Comparison of ENCODE assay signal across 8 cellular contexts in the genomic region with DNA sequence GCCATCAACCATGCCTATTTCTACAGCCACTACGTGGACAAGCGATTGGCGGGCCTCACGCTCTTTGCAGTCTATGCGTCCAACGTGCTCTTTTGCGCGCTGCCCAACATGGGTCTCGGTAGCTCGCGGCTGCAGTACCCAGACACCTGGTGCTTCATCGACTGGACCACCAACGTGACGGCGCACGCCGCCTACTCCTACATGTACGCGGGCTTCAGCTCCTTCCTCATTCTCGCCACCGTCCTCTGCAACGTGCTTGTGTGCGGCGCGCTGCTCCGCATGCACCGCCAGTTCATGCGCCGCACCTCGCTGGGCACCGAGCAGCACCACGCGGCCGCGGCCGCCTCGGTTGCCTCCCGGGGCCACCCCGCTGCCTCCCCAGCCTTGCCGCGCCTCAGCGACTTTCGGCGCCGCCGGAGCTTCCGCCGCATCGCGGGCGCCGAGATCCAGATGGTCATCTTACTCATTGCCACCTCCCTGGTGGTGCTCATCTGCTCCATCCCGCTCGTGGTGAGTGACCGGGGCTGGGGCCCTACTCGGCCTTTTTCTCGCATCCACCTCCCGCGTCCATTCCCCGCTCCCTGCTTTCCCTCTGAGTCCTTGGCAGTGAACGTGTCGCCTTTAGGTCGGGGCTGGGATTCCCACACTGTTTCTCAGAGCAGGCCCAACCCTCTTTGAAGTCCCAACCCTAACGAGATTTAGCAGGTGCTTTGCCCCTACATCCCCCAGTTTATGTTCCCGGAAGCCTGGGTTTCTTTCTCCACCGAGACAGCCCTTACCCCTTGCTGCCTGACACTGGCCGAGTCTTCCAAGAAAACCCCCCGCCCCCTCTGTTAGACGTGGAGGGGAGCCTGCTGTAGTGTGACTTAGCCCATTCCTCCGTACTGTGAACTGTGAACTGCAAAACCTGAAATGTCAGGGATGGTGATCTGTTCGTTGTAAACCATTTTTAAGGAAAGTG. TPM values are rescaled to one million over a fixed set of nuclear protein-coding genes. Genes with fewer than 3 reads are reported as not detected.
DNase-seq lines count a peak whose midpoint lies in the region; ATAC-seq, FAIRE-seq and TF ChIP-seq lines count a peak whose summit lies in the region.

No MANE protein-coding gene starts in this region.

- no peaks in the 10 kb centered on the region for H3K9me3 Mint-ChIP-seq in stimulated activated naive B cell treated with anti-CD40 and anti-IgM and Interleukin-4, amounts not matched to agents 10 μg/mL and 1 μg/mL and 100 μg/mL, for 72 hours

- H3K4me3 ChIP-seq in cardiac fibroblast (replicated peaks in 1 of 2; ENCODE audit: low read depth in 2 of 2, low read length in 2 of 2), result peak overlapping the region; percentile 71 to 86
- H3K4me3 ChIP-seq in left lung, result peak overlapping the region; percentile 61 to 78

- peaks cover 13 to 65% of the 10 kb centered on the region in 2 donors for H3K4me1 ChIP-seq in left lung

- H3K4me1 Mint-ChIP-seq in stimulated activated naive B cell treated with anti-CD40 and anti-IgM and Interleukin-4, amounts not matched to agents 10 μg/mL and 1 μg/mL and 100 μg/mL, for 72 hours, result peaks cover 15 to 65% of the 10 kb centered on the region in 2 donors

- intact Hi-C loops in left lung (cut with DNase I), result no loop called here

- ATAC-seq in GM21576 (IDR thresholded peaks at IDR 0.05; ENCODE audit: unreplicated experiment) (peak; percentile 18), left lung (no peak)
- ATAC-seq in stimulated activated naive B cell treated with anti-CD40 and anti-IgM and Interleukin-4, amounts not matched to agents 10 μg/mL and 1 μg/mL and 100 μg/mL, for 72 hours (replicated peaks), result peak; percentile 12 to 20

- no peak for FAIRE-seq in GM19239 (lab: Jason Lieb, UNC)

- TF ChIP-seq POLR2A in Raji (IDR thresholded peaks at IDR 0.05; ENCODE audit: insufficient read depth, low read depth, low read length), result 0 out of 2 replicates have a peak, but pooled peaks have one; percentile 25

- H3K4me3 Mint-ChIP-seq in stimulated activated naive B cell treated with anti-CD40 and anti-IgM and Interleukin-4, amounts not matched to agents 10 μg/mL and 1 μg/mL and 100 μg/mL, for 72 hours, result peak overlapping the region; percentile 97 to 98

- H3K9me3 ChIP-seq in left lung, result no peaks in the 10 kb centered on the region

- peaks cover 38 to 61% of the 10 kb centered on the region in 2 donors for H3K36me3 Mint-ChIP-seq in stimulated activated naive B cell treated with anti-CD40 and anti-IgM and Interleukin-4, amounts not matched to agents 10 μg/mL and 1 μg/mL and 100 μg/mL, for 72 hours

- no peak for TF ChIP-seq CTCF in cardiac fibroblast (IDR thresholded peaks at IDR 0.05; ENCODE audit: low read depth, low read length)
- no peak for TF ChIP-seq CTCF in left lung (IDR thresholded peaks at IDR 0.05)

- peaks cover 0 to 16% of the 10 kb centered on the region in 2 donors for H3K36me3 ChIP-seq in left lung

- peak overlapping the region; percentile 97 for H3K27ac Mint-ChIP-seq in stimulated activated naive B cell treated with anti-CD40 and anti-IgM and Interleukin-4, amounts not matched to agents 10 μg/mL and 1 μg/mL and 100 μg/mL, for 72 hours

- peak overlapping the region; percentile 77 to 92 for H3K27ac ChIP-seq in left lung

- peaks cover 8 to 33% of the 10 kb centered on the region in 2 donors for H3K27me3 ChIP-seq in left lung

- peak; percentile 20 for DNase-seq in AG08395 (ENCODE audit: low spot score)
- peak in 1 of 2 donors; percentile 51 for DNase-seq in cardiac fibroblast (ENCODE audit: low read depth in 2 of 2)
- DNase-seq in left lung, result peak; percentile 67 to 92
- peak; percentile 49 for DNase-seq in stimulated activated naive B cell treated with anti-CD40 and anti-IgM and Interleukin-4, amounts not matched to agents 10 μg/mL and 1 μg/mL and 100 μg/mL, for 72 hours
- DNase-seq in NCI-H1436 (lab: John Stamatoyannopoulos, UW), result no peak
- DNase-seq in GM19239 (ENCODE audit: insufficient read length, low spot score), result no peak

- no peaks in the 10 kb centered on the region for H3K27me3 Mint-ChIP-seq in stimulated activated naive B cell treated with anti-CD40 and anti-IgM and Interleukin-4, amounts not matched to agents 10 μg/mL and 1 μg/mL and 100 μg/mL, for 72 hours

RNA-seq across cellular contexts. Expression of a gene that starts 1.9 kb away (rescaled TPM):
- 10 to 100 TPM; 17.1 to 28.4 TPM for total RNA-seq in left lung

Comparison
In these comparisons a context has a peak if more than half of its experiments do, and no peak if none do; other contexts are left out.
1. DNase-seq: peak in AG08395 (single experiment), left lung (2 of 2) and stimulated activated naive B cell treated with anti-CD40 and anti-IgM and Interleukin-4, amounts not matched to agents 10 μg/mL and 1 μg/mL and 100 μg/mL, for 72 hours (single experiment); none in NCI-H1436 (single experiment) and GM19239 (single experiment).